8 cellular contexts compared by ENCODE assay signal in the genomic region with DNA sequence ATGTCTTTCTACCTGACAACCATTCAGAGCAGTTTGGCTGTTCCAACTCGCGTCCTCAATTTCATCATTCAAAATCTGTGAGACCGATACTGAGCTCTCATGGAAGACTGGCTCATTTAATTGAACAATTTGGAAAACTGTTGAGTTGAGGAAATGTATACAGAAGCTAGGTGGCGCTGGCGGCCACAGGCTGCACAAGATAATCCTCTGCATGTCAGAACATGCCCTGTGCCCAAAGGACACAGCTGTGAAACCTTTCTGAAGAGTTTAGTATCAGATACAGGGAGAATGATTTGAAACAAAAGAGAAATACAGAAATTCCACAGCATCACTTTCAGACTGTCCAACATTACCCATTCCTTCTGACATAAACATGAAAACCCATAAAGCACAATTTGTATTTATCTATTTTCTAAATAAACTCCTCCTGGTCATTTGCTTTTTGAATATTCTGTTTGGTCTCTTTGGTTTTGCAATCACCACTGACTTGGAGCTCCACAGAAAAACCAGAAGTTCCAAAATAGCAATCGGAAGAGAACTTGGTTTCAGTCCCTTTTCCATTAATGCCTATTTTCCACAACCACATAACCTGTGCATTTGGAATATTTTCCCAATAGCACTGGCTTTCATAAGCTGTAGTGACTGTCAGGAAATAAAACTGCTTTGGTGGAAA.
A peak's percentile ranks its signal among the peaks of the same experiment; 100 is the strongest.
DNase-seq lines count a peak whose midpoint lies in the region; ATAC-seq, FAIRE-seq and TF ChIP-seq lines count a peak whose summit lies in the region.

No MANE protein-coding gene starts in this region.

- no peaks in the 10 kb centered on the region for H3K36me3 ChIP-seq in Caco-2 (ENCODE audit: control insufficient read depth, insufficient read depth, low read length)
- H3K36me3 ChIP-seq in CD8-positive, alpha-beta memory T cell (ENCODE audit: insufficient read depth, low read length) = no peaks in the 10 kb centered on the region

- H3K27me3 Mint-ChIP-seq in Caco-2 (ENCODE audit: insufficient read depth, unreplicated experiment) (no peaks in the 10 kb centered on the region), WTC11 (ENCODE audit: low read depth) (no peaks in the 10 kb centered on the region)
- peaks cover 1 to 10% of the 10 kb centered on the region in 2 donors for H3K27me3 Mint-ChIP-seq in CD8-positive, alpha-beta memory T cell

- FAIRE-seq in frontal cortex (lab: Jason Lieb, UNC) = no peak

- H3K27me3 ChIP-seq in Caco-2 (replicated peaks; ENCODE audit: control insufficient read depth, insufficient read depth, low read length) = no peaks in the 10 kb centered on the region
- H3K27me3 ChIP-seq in CD8-positive, alpha-beta memory T cell (ENCODE audit: insufficient read depth, low read length, poor library complexity, severe bottlenecking) = no peaks in the 10 kb centered on the region

- ATAC-seq in HG03139 (IDR thresholded peaks at IDR 0.05; ENCODE audit: unreplicated experiment) = peak; percentile 69
- ATAC-seq in WTC11 = peak; percentile 91

- no TSS peak for BruUV-seq in Caco-2 (replicated peaks; lab: Mats Ljungman, UMichigan)

- H3K4me3 Mint-ChIP-seq in Caco-2 (ENCODE audit: unreplicated experiment) = no peak overlapping the region
- H3K4me3 Mint-ChIP-seq in WTC11 = no peak overlapping the region
- no peak overlapping the region for H3K4me3 Mint-ChIP-seq in CD8-positive, alpha-beta memory T cell

- peak; percentile 65 to 71 for DNase-seq in Caco-2
- peak; percentile 30 for DNase-seq in GM19238 (ENCODE audit: insufficient read length, low spot score)
- peak; percentile 71 for DNase-seq in NCI-H2107 treated with DMSO at 0.1 percent for 48 hours (lab: John Stamatoyannopoulos, UW; ENCODE audit: unreplicated experiment)
- peak; percentile 70 for DNase-seq in WTC11 (ENCODE audit: low spot score)
- DNase-seq in frontal cortex (ENCODE audit: low spot score in 2 of 2) = peak; percentile 19 to 43
- DNase-seq in nucleus accumbens (lab: John Stamatoyannopoulos, UW) = peak in 51 of 56 donors; percentile 2 to 89 (median 42)
- DNase-seq in CD8-positive, alpha-beta memory T cell = no peak

- peak; percentile 71 to 75 for TF ChIP-seq CTCF in Caco-2 (IDR thresholded peaks at IDR 0.05; ENCODE audit: insufficient read depth in 1 of 2, low read depth in 1 of 2, low read length in 1 of 2, severe bottlenecking in 1 of 2, unreplicated experiment in 1 of 2)
- peak; percentile 80 for TF ChIP-seq CTCF in WTC11 (IDR thresholded peaks at IDR 0.05)

- POLR2A ChIA-PET in Caco-2 (lab: Charles Lee) = no interaction called here
- POLR2A ChIA-PET in WTC11 (lab: Charles Lee) = interaction anchor here (0.5 to 0.6 kb wide), 2 partner anchors 14 to 223 kb away, joined by 3 read pairs; no protein-coding TSS in a partner anchor
- POLR2A ChIA-PET in CD8-positive, alpha-beta memory T cell (lab: Charles Lee) = no interaction called here

- no peaks in the 10 kb centered on the region for H3K36me3 Mint-ChIP-seq in Caco-2 (ENCODE audit: insufficient read depth, unreplicated experiment)
- H3K36me3 Mint-ChIP-seq in WTC11 = no peaks in the 10 kb centered on the region
- no peaks in the 10 kb centered on the region for H3K36me3 Mint-ChIP-seq in CD8-positive, alpha-beta memory T cell

- H3K9me3 ChIP-seq in Caco-2 = no peaks in the 10 kb centered on the region
- H3K9me3 ChIP-seq in CD8-positive, alpha-beta memory T cell (ENCODE audit: low read length) = no peaks in the 10 kb centered on the region

- peaks cover 14% of the 10 kb centered on the region for H3K4me1 ChIP-seq in Caco-2
- peaks cover 6% of the 10 kb centered on the region for H3K4me1 ChIP-seq in CD8-positive, alpha-beta memory T cell (ENCODE audit: insufficient read depth, low read length)

- CTCF ChIA-PET in Caco-2 (lab: Charles Lee) = interaction anchor here (0.9 to 1.2 kb wide), 2 partner anchors 13 to 31 kb away, joined by 3 to 4 read pairs; no protein-coding TSS in a partner anchor
- CTCF ChIA-PET in WTC11 (lab: Charles Lee) = interaction anchor here (0.6 to 3.5 kb wide), 75 partner anchors 10 to 1023 kb away, joined by 3 to 35 read pairs (median 4); partner anchors contain the start of genes ABCA5, KCNJ16 and KCNJ2
- CTCF ChIA-PET in CD8-positive, alpha-beta memory T cell (lab: Charles Lee) = interaction anchor here (1.5 kb wide), 2 partner anchors 13 to 25 kb away, joined by 3 read pairs; no protein-coding TSS in a partner anchor

- no peak overlapping the region for H3K27ac ChIP-seq in CD8-positive, alpha-beta memory T cell (ENCODE audit: low read depth, low read length)

- H3K4me1 Mint-ChIP-seq in Caco-2 (ENCODE audit: low read depth, unreplicated experiment) (peaks cover 15% of the 10 kb centered on the region), WTC11 (peaks cover 11% of the 10 kb centered on the region)
- H3K4me1 Mint-ChIP-seq in CD8-positive, alpha-beta memory T cell = peaks cover 11 to 12% (median 11%) of the 10 kb centered on the region in 3 donors

- no peak overlapping the region for H3K4me3 ChIP-seq in Caco-2 (ENCODE audit: low read depth, low read length)
- H3K4me3 ChIP-seq in CD8-positive, alpha-beta memory T cell (ENCODE audit: low read length) = no peak overlapping the region

- H3K27ac Mint-ChIP-seq in Caco-2 (ENCODE audit: unreplicated experiment) (no peak overlapping the region), WTC11 (peak overlapping the region; percentile 96)
- no peak overlapping the region for H3K27ac Mint-ChIP-seq in CD8-positive, alpha-beta memory T cell

- intact Hi-C loops in Caco-2 (cut with micrococcal nuclease; ENCODE audit: unreplicated experiment) = loop anchor here (1.0 to 5.0 kb wide), 4 partner anchors 38 to 945 kb away; partner anchors contain the start of gene KCNJ2

- H3K9me3 Mint-ChIP-seq in Caco-2 (ENCODE audit: unreplicated experiment) (no peaks in the 10 kb centered on the region), WTC11 (peaks cover 5% of the 10 kb centered on the region)
- H3K9me3 Mint-ChIP-seq in CD8-positive, alpha-beta memory T cell = peaks cover 0 to 1% (median 0%) of the 10 kb centered on the region in 5 donors

TF ChIP-seq in WTC11, 78 proteins besides CTCF, POLR2A, EP300 and RAD21:
- TF ChIP-seq GABPB1 (CRISPR knock-in tag; IDR thresholded peaks at IDR 0.05) (peak; percentile 27; the same call in 1 of the 2 replicates), TP53 (CRISPR knock-in tag; IDR thresholded peaks at IDR 0.05) (peak; percentile 99), ATF1 (CRISPR knock-in tag; IDR thresholded peaks at IDR 0.05) (no peak)
- TF ChIP-seq, protein P1, sequence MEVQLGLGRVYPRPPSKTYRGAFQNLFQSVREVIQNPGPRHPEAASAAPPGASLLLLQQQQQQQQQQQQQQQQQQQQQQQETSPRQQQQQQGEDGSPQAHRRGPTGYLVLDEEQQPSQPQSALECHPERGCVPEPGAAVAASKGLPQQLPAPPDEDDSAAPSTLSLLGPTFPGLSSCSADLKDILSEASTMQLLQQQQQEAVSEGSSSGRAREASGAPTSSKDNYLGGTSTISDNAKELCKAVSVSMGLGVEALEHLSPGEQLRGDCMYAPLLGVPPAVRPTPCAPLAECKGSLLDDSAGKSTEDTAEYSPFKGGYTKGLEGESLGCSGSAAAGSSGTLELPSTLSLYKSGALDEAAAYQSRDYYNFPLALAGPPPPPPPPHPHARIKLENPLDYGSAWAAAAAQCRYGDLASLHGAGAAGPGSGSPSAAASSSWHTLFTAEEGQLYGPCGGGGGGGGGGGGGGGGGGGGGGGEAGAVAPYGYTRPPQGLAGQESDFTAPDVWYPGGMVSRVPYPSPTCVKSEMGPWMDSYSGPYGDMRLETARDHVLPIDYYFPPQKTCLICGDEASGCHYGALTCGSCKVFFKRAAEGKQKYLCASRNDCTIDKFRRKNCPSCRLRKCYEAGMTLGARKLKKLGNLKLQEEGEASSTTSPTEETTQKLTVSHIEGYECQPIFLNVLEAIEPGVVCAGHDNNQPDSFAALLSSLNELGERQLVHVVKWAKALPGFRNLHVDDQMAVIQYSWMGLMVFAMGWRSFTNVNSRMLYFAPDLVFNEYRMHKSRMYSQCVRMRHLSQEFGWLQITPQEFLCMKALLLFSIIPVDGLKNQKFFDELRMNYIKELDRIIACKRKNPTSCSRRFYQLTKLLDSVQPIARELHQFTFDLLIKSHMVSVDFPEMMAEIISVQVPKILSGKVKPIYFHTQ (CRISPR knock-in tag; IDR thresholded peaks at IDR 0.05) = no peak

Comparison
In these comparisons a context has a peak if more than half of its experiments do, and no peak if none do; other contexts are left out.
1. DNase-seq: peak in Caco-2 (2 of 2), GM19238 (single experiment), NCI-H2107 treated with DMSO at 0.1 percent for 48 hours (single experiment), WTC11 (single experiment), frontal cortex (2 of 2) and nucleus accumbens (51 of 56); none in CD8-positive, alpha-beta memory T cell (0 of 5).